Comparison of ENCODE assay signal across 8 cellular contexts in genomic region chr17:40598021-40598927, GRCh38. TPM values are rescaled to one million over a fixed set of nuclear protein-coding genes. Genes with fewer than 3 reads are reported as not detected.
A peak's percentile ranks its signal among the peaks of the same experiment; 100 is the strongest.
DNase-seq lines count a peak whose midpoint lies in the region; ATAC-seq and TF ChIP-seq lines count a peak whose summit lies in the region.
"Had no signal": no experiment of that assay in that cellular context is flagged by ENCODE, and none has a peak within 500 bp of the region (broad histone marks: within the 10 kb centered on the region; RNA-seq: fewer than 3 reads in every experiment).

No MANE protein-coding gene starts in this region.

- H3K27ac ChIP-seq in tibial artery: peak overlapping the region; percentile 74 to 78
- no peak overlapping the region for H3K27ac ChIP-seq in aorta (ENCODE audit: low read depth in 1 of 2, low read length in 2 of 2)

- H3K4me3 Mint-ChIP-seq in T-helper 1 cell treated with Interleukin-12 subunit alpha and Interleukin-12 subunit beta and Interleukin-4 antibody, amounts not matched to agents 30 μg/mL and 1 μg/mL, for 36 hours: peak overlapping the region; percentile 67

- TF ChIP-seq CTCF in tibial artery (IDR thresholded peaks at IDR 0.05): no peak

- H3K36me3 Mint-ChIP-seq in T-helper 1 cell treated with Interleukin-12 subunit alpha and Interleukin-12 subunit beta and Interleukin-4 antibody, amounts not matched to agents 30 μg/mL and 1 μg/mL, for 36 hours (ENCODE audit: low read depth): peaks cover 13% of the 10 kb centered on the region

- H3K4me1 ChIP-seq in tibial artery: peaks cover 0 to 21% (median 10%) of the 10 kb centered on the region in 4 donors
- no peaks in the 10 kb centered on the region for H3K4me1 ChIP-seq in aorta (ENCODE audit: control insufficient read depth in 1 of 2, insufficient read depth in 2 of 2, low read length in 2 of 2)

- H3K27ac Mint-ChIP-seq in T-helper 1 cell treated with Interleukin-12 subunit alpha and Interleukin-12 subunit beta and Interleukin-4 antibody, amounts not matched to agents 30 μg/mL and 1 μg/mL, for 36 hours: peak overlapping the region; percentile 99

- peaks cover 70% of the 10 kb centered on the region for H3K4me1 Mint-ChIP-seq in T-helper 1 cell treated with Interleukin-12 subunit alpha and Interleukin-12 subunit beta and Interleukin-4 antibody, amounts not matched to agents 30 μg/mL and 1 μg/mL, for 36 hours (ENCODE audit: low read depth)

- no peaks in the 10 kb centered on the region for H3K27me3 ChIP-seq in tibial artery
- peaks cover 0 to 2% of the 10 kb centered on the region in 2 donors for H3K27me3 ChIP-seq in aorta (ENCODE audit: control insufficient read depth in 1 of 2, insufficient read depth in 2 of 2, low read length in 1 of 2)

- peaks cover 3% of the 10 kb centered on the region for H3K9me3 Mint-ChIP-seq in T-helper 1 cell treated with Interleukin-12 subunit alpha and Interleukin-12 subunit beta and Interleukin-4 antibody, amounts not matched to agents 30 μg/mL and 1 μg/mL, for 36 hours

- H3K9me3 ChIP-seq in tibial artery (no peaks in the 10 kb centered on the region), aorta (ENCODE audit: control insufficient read depth, low read length) (no peaks in the 10 kb centered on the region)

- peak; percentile 21 to 51 (median 42) for DNase-seq in activated naive CD4-positive, alpha-beta T cell (lab: John Stamatoyannopoulos, UW)
- no peak for DNase-seq in sciatic nerve (ENCODE audit: low spot score)
- DNase-seq in tibial artery: peak in 1 of 2 donors; percentile 80
- no peak for DNase-seq in NCI-H1105 (lab: John Stamatoyannopoulos, UW)
- no peak for DNase-seq in aorta
- DNase-seq: NCI-H187 treated with DMSO at 0.1 percent for 48 hours had no signal

- ATAC-seq in sciatic nerve (peak; percentile 49), HG03521 (IDR thresholded peaks at IDR 0.05; ENCODE audit: unreplicated experiment) (no peak), aorta (ENCODE audit: low FRiP score) (no peak)

- WGBS in aorta, 2 donors: 53 to 72% methylated on average over 16 of the region's 16 CpGs

- peak overlapping the region in 1 of 2 donors; percentile 20 for H3K4me3 ChIP-seq in tibial artery
- no peak overlapping the region for H3K4me3 ChIP-seq in aorta (ENCODE audit: low read length in 2 of 2)

- no peaks in the 10 kb centered on the region for H3K27me3 Mint-ChIP-seq in T-helper 1 cell treated with Interleukin-12 subunit alpha and Interleukin-12 subunit beta and Interleukin-4 antibody, amounts not matched to agents 30 μg/mL and 1 μg/mL, for 36 hours (ENCODE audit: low read depth)

- intact Hi-C loops in sciatic nerve (cut with DNase I) (no loop called here), tibial artery (cut with DNase I; ENCODE audit: low total_unique reads) (no loop called here), aorta (cut with DNase I) (no loop called here)

- H3K36me3 ChIP-seq in tibial artery: no peaks in the 10 kb centered on the region
- H3K36me3 ChIP-seq in aorta (ENCODE audit: control insufficient read depth in 1 of 2, insufficient read depth in 2 of 2, low read length in 1 of 2): no peaks in the 10 kb centered on the region

RNA-seq across cellular contexts. Expression of gene CCR7, which starts 33.0 kb away (rescaled TPM):
- total RNA-seq in sciatic nerve (1.4 TPM), aorta (under 1 TPM; 0.62 to 0.84 TPM)
- polyA plus RNA-seq in aorta: under 1 TPM; 0.08 to 0.13 TPM

RNA-seq across cellular contexts. Expression of gene SMARCE1, which starts 49.3 kb away (rescaled TPM):
- total RNA-seq in sciatic nerve (115 TPM), aorta (10 to 100 TPM; 80.8 to 84.4 TPM)
- 10 to 100 TPM; 61.0 to 71.7 TPM for polyA plus RNA-seq in aorta

Comparison
In these comparisons a context has a peak if more than half of its experiments do, and no peak if none do; other contexts are left out.
1. DNase-seq: peak in activated naive CD4-positive, alpha-beta T cell (4 of 4); none in sciatic nerve (single experiment), NCI-H1105 (single experiment) and aorta (0 of 2).
2. H3K27ac ChIP-seq: peak in tibial artery (2 of 2); none in aorta (0 of 2).